Comparison of ENCODE assay signal across 26 cellular contexts in the genomic region with DNA sequence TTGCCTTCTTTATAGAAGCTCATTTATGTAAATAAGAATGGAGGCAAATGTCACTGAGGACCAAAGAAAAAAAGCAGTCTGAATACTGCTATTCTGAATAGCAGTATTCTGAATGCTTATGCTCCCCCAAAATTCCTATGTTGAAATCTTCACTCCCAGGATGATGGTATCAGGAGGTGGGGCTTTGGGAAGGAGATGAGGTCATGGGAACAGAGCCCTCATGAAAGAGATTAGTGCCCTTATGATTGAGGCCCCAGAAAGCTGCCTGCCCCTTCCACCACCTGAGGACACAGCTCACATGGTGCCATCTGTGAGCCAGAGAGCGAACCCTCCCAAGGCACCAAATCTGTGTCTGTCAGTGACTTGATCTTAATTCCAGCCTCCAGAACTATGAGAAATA.
"Had no signal": no experiment of that assay in that cellular context is flagged by ENCODE, and none has a peak within 500 bp of the region (broad histone marks: within the 10 kb centered on the region; RNA-seq: fewer than 3 reads in every experiment).

No MANE protein-coding gene starts in this region.

- H3K27ac ChIP-seq: coronary artery, epithelial cell of prostate, gastrocnemius medialis, parathyroid adenoma, right lobe of liver, skin epidermis, stomach, suprapubic skin, transverse colon, vagina had no signal

- H3K27me3 ChIP-seq: gastrocnemius medialis, right lobe of liver, stomach, suprapubic skin, transverse colon, vagina had no signal

- H3K4me1 Mint-ChIP-seq: activated naive CD8-positive, alpha-beta T cell treated with anti-CD3 and anti-CD28 coated beads for 36 hours; nephron; stimulated activated effector memory CD8-positive, alpha-beta T cell treated with anti-CD3 and anti-CD28 coated beads, Interleukin-12 subunit alpha, Interleukin-12 subunit beta, amount 100 ng/mL, for 72 hours had no signal

- H3K4me3 ChIP-seq: coronary artery, gastrocnemius medialis, right lobe of liver, skin epidermis, stomach, suprapubic skin, transverse colon, vagina had no signal

- H3K27me3 Mint-ChIP-seq: activated naive CD8-positive, alpha-beta T cell treated with anti-CD3 and anti-CD28 coated beads for 36 hours; activated T-cell treated with anti-CD3 and anti-CD28 coated beads, Interleukin-2, amount 50 U/mL, for 24 hours had no signal

- H2AFZ ChIP-seq: parathyroid adenoma had no signal

- H3K4me3 Mint-ChIP-seq: activated naive CD8-positive, alpha-beta T cell treated with anti-CD3 and anti-CD28 coated beads for 36 hours; activated T-cell treated with anti-CD3 and anti-CD28 coated beads, Interleukin-2, amount 50 U/mL, for 24 hours; nephron; stimulated activated effector memory CD8-positive, alpha-beta T cell treated with anti-CD3 and anti-CD28 coated beads, Interleukin-12 subunit alpha, Interleukin-12 subunit beta, amount 100 ng/mL, for 72 hours had no signal

- H3K9ac ChIP-seq: parathyroid adenoma had no signal

- DNase-seq: activated CD4-positive, alpha-beta T cell treated with anti-CD3 and anti-CD28 coated beads for 1 hour; activated naive CD4-positive, alpha-beta T cell; activated naive CD8-positive, alpha-beta T cell treated with anti-CD3 and anti-CD28 coated beads for 36 hours; activated T-cell treated with anti-CD3 and anti-CD28 coated beads, Interleukin-2, amount 50 U/mL, for 24 hours; amygdala; cerebellar nuclear complex; gastrocnemius medialis; head of caudate nucleus; hypothalamus; islet precursor cell; left cardiac atrium; right lobe of liver; stimulated activated CD4-positive, alpha-beta T cell treated with anti-CD3 and anti-CD28 coated beads, Interleukin-2, amount 100 ng/mL, for 24 hours; stomach; T-helper 1 cell; T-helper 9 cell; transverse colon had no signal

- H3K79me2 ChIP-seq: parathyroid adenoma had no signal

- H3K27ac Mint-ChIP-seq: activated naive CD8-positive, alpha-beta T cell treated with anti-CD3 and anti-CD28 coated beads for 36 hours; activated T-cell treated with anti-CD3 and anti-CD28 coated beads, Interleukin-2, amount 50 U/mL, for 24 hours; activated T-helper 2 cell treated with anti-CD3 and anti-CD28 coated beads, Interferon-gamma antibody, Interleukin-2, Interleukin-4, amounts not matched to agents 10 μg/mL and 5 μg/mL and 100 μg/mL, durations not matched to agents 14 hours and 24 hours and 36 hours; nephron; stimulated activated effector memory CD8-positive, alpha-beta T cell treated with anti-CD3 and anti-CD28 coated beads, Interleukin-12 subunit alpha, Interleukin-12 subunit beta, amount 100 ng/mL, for 72 hours had no signal

- ATAC-seq: gastrocnemius medialis; left cardiac atrium; right lobe of liver; stimulated activated effector memory CD8-positive, alpha-beta T cell treated with anti-CD3 and anti-CD28 coated beads, Interleukin-12 subunit alpha, Interleukin-12 subunit beta, amount 100 ng/mL, for 72 hours had no signal

- H3K4me1 ChIP-seq: gastrocnemius medialis, parathyroid adenoma, right lobe of liver, stomach, suprapubic skin, transverse colon, vagina had no signal

- H3K9me3 Mint-ChIP-seq: activated naive CD8-positive, alpha-beta T cell treated with anti-CD3 and anti-CD28 coated beads for 36 hours; activated T-cell treated with anti-CD3 and anti-CD28 coated beads, Interleukin-2, amount 50 U/mL, for 24 hours; activated T-helper 2 cell treated with anti-CD3 and anti-CD28 coated beads, Interferon-gamma antibody, Interleukin-2, Interleukin-4, amounts not matched to agents 10 μg/mL and 5 μg/mL and 100 μg/mL, durations not matched to agents 14 hours and 24 hours and 36 hours; nephron; stimulated activated effector memory CD8-positive, alpha-beta T cell treated with anti-CD3 and anti-CD28 coated beads, Interleukin-12 subunit alpha, Interleukin-12 subunit beta, amount 100 ng/mL, for 72 hours had no signal

- H3K9me3 ChIP-seq: gastrocnemius medialis, right lobe of liver, stomach, suprapubic skin, transverse colon, vagina had no signal
